Comparison of ENCODE assay signal across 8 cellular contexts in genomic region chr1:96966536-96967138, GRCh38.
DNase-seq lines count a peak whose midpoint lies in the region; ATAC-seq and TF ChIP-seq lines count a peak whose summit lies in the region.

No MANE protein-coding gene starts in this region.

- DNase-seq in CD14-positive monocyte (ENCODE audit: low spot score) (peak; percentile 48), NCI-H446 treated with DMSO at 0.1 percent for 48 hours (lab: John Stamatoyannopoulos, UW) (peak; percentile 63), dorsolateral prefrontal cortex (peak; percentile 38 to 92 (median 81)), lung (ENCODE audit: low spot score) (peak; percentile 65)
- DNase-seq in activated CD4-positive, alpha-beta T cell treated with anti-CD3 and anti-CD28 coated beads, Interleukin-2, amount 50 U/mL, for 1 hour, result peak; percentile 73
- DNase-seq in stimulated activated CD8-positive, alpha-beta memory T cell treated with anti-CD3 and anti-CD28 coated beads, Interleukin-12 subunit alpha, Interleukin-12 subunit beta, amount 100 ng/mL, for 4 hours (ENCODE audit: low read depth), result peak; percentile 32

- 53 to 62% methylated on average over 15 of the region's 15 CpGs for WGBS in lung, 2 donors

- no peaks in the 10 kb centered on the region for H3K4me1 ChIP-seq in lung (ENCODE audit: control insufficient read depth in 2 of 2, insufficient read depth in 2 of 2, low read length in 2 of 2)

- TF ChIP-seq CTCF in CD14-positive monocyte (IDR thresholded peaks at IDR 0.05) (peak; percentile 92), dorsolateral prefrontal cortex (IDR thresholded peaks at IDR 0.05 in 54 of 56, conservative IDR thresholded peaks at IDR 0.05 in 2 of 56; ENCODE audit: low read depth in 1 of 56, partially characterized antibody in 56 of 56) (peak; percentile 61 to 98 (median 93)), lung (IDR thresholded peaks at IDR 0.05; ENCODE audit: control extremely low read depth, extremely low read depth) (peak; percentile 84)

- H3K4me3 ChIP-seq in dorsolateral prefrontal cortex (peak overlapping the region in 42 of 59 donors; percentile 10 to 63 (median 36)), lung (no peak overlapping the region)

- H3K4me3 Mint-ChIP-seq in CD14-positive monocyte, result no peak overlapping the region

- H3K27me3 ChIP-seq in dorsolateral prefrontal cortex, result no peaks in the 10 kb centered on the region
- no peaks in the 10 kb centered on the region for H3K27me3 ChIP-seq in lung (ENCODE audit: control insufficient read depth, insufficient read depth)

- peak; percentile 69 for ATAC-seq in GM19025 (IDR thresholded peaks at IDR 0.05; ENCODE audit: low read depth, unreplicated experiment)
- peak; percentile 93 for ATAC-seq in HG03196 (IDR thresholded peaks at IDR 0.05; ENCODE audit: unreplicated experiment)
- ATAC-seq in lung (ENCODE audit: insufficient read depth, low FRiP score), result no peak

- H3K27ac Mint-ChIP-seq in CD14-positive monocyte, result no peak overlapping the region

- peaks cover 7 to 8% (median 8%) of the 10 kb centered on the region in 3 donors for H3K27me3 Mint-ChIP-seq in CD14-positive monocyte (ENCODE audit: low read depth in 3 of 3)

- H3K27ac ChIP-seq in dorsolateral prefrontal cortex, result no peak overlapping the region
- no peak overlapping the region for H3K27ac ChIP-seq in lung (ENCODE audit: low read depth in 1 of 2, low read length in 1 of 2)

- peaks cover 0 to 2% (median 0%) of the 10 kb centered on the region in 7 donors for H3K9me3 Mint-ChIP-seq in CD14-positive monocyte

- no peaks in the 10 kb centered on the region for H3K9me3 ChIP-seq in lung (ENCODE audit: control insufficient read depth in 2 of 2, insufficient read depth in 1 of 2, low read length in 1 of 2)

- intact Hi-C loops in CD14-positive monocyte (cut with micrococcal nuclease) (loop anchor here (2.0 to 5.0 kb wide), 3 partner anchors 1084 to 1501 kb away; no protein-coding TSS in a partner anchor), dorsolateral prefrontal cortex (cut with DNase I) (loop anchor here (2.0 to 5.0 kb wide), 3 partner anchors 81 to 1082 kb away; no protein-coding TSS in a partner anchor)

- H3K4me1 Mint-ChIP-seq in CD14-positive monocyte, result no peaks in the 10 kb centered on the region

- no peaks in the 10 kb centered on the region for H3K36me3 Mint-ChIP-seq in CD14-positive monocyte

- no peaks in the 10 kb centered on the region for H3K36me3 ChIP-seq in lung (ENCODE audit: control insufficient read depth in 2 of 2, insufficient read depth in 2 of 2, low read length in 2 of 2)
